Comparison of ENCODE assay signal across 1 cellular context in genomic region chr1:219085082-219085481, GRCh38.
A peak's percentile ranks its signal among the peaks of the same experiment; 100 is the strongest.
TF ChIP-seq lines count a peak whose summit lies in the region.

No MANE protein-coding gene starts in this region.

TF ChIP-seq in SK-N-SH, 30 proteins besides CTCF, POLR2A, EP300 and RAD21 (continued from another document):
- no peak for TF ChIP-seq USF2 (IDR thresholded peaks at IDR 0.05; ENCODE audit: borderline replicate concordance, low read depth, low read length)
- no peak for TF ChIP-seq RCOR1 (IDR thresholded peaks at IDR 0.05; ENCODE audit: low read length)
- peak; percentile 49; the same call in 1 of the 2 replicates for TF ChIP-seq NFIC (IDR thresholded peaks at IDR 0.05; ENCODE audit: borderline replicate concordance)
- no peak for TF ChIP-seq RFX5 (IDR thresholded peaks at IDR 0.05; ENCODE audit: low read length)
- TF ChIP-seq SMC3 (IDR thresholded peaks at IDR 0.05; ENCODE audit: low read depth, low read length): no peak
- no peak for TF ChIP-seq ELF1 (IDR thresholded peaks at IDR 0.05)
- TF ChIP-seq TCF12 (IDR thresholded peaks at IDR 0.05): peak; percentile 91
- TF ChIP-seq CHD2 (IDR thresholded peaks at IDR 0.05; ENCODE audit: low read length, partially characterized antibody): no peak
- TF ChIP-seq YY1 (IDR thresholded peaks at IDR 0.05; ENCODE audit: low read depth): no peak
- no peak for TF ChIP-seq MXI1 (IDR thresholded peaks at IDR 0.05; ENCODE audit: low read depth, low read length)
- TF ChIP-seq EZH2phosphoT487 (IDR thresholded peaks at IDR 0.05; ENCODE audit: borderline replicate concordance, low read depth): no peak
- TF ChIP-seq, protein P1, sequence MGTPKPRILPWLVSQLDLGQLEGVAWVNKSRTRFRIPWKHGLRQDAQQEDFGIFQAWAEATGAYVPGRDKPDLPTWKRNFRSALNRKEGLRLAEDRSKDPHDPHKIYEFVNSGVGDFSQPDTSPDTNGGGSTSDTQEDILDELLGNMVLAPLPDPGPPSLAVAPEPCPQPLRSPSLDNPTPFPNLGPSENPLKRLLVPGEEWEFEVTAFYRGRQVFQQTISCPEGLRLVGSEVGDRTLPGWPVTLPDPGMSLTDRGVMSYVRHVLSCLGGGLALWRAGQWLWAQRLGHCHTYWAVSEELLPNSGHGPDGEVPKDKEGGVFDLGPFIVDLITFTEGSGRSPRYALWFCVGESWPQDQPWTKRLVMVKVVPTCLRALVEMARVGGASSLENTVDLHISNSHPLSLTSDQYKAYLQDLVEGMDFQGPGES (IDR thresholded peaks at IDR 0.05; ENCODE audit: low read depth, low read length): no peak
